Comparison of ENCODE assay signal across 1 cellular context in genomic region chr1:41529621-41530395, GRCh38.
TF ChIP-seq lines count a peak whose summit lies in the region.

No MANE protein-coding gene starts in this region.

TF ChIP-seq in WTC11, 78 proteins besides CTCF, POLR2A, EP300 and RAD21 (continued from another document):
- TF ChIP-seq ZBTB21 (CRISPR knock-in tag; IDR thresholded peaks at IDR 0.05; ENCODE audit: borderline replicate concordance) (no peak), NFATC4 (CRISPR knock-in tag; IDR thresholded peaks at IDR 0.05) (no peak), GRHL2 (CRISPR knock-in tag; IDR thresholded peaks at IDR 0.05; ENCODE audit: insufficient replicate concordance, severe bottlenecking) (no peak), TEAD4 (CRISPR knock-in tag; IDR thresholded peaks at IDR 0.05) (no peak), ZNF317 (CRISPR knock-in tag; IDR thresholded peaks at IDR 0.05; ENCODE audit: borderline replicate concordance, low read depth) (no peak), E2F4 (CRISPR knock-in tag; IDR thresholded peaks at IDR 0.05; ENCODE audit: borderline replicate concordance, low read depth) (no peak), ATF6 (CRISPR knock-in tag; IDR thresholded peaks at IDR 0.05) (no peak), ZNF219 (CRISPR knock-in tag; IDR thresholded peaks at IDR 0.05; ENCODE audit: borderline replicate concordance) (no peak)
